In the genomic region with DNA sequence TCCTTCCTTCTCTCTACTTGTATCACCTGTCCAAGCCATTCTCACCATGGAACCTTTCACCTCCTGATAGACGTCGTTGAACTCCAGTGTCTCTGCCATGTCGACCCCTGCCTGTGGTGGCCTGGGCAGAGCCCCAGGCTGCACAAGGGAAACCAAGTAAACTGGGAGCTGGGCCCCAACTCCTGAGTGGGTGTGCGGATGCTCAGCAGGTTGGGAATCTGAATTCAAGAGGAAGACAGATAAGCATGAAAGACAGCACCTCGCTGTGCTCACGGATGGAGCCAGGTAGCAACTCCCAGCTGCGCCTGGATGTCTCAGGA, we compare ENCODE assay signal across 1 cellular context.
TF ChIP-seq lines count a peak whose summit lies in the region.

No MANE protein-coding gene starts in this region.

TF ChIP-seq in GM12878, 131 proteins besides CTCF, POLR2A, EP300 and RAD21:
- no peak for TF ChIP-seq BRCA1 (IDR thresholded peaks at IDR 0.05; ENCODE audit: low read depth, low read length)
- TF ChIP-seq NBN (IDR thresholded peaks at IDR 0.05), result no peak
- no peak; the same call in 1 of the 2 replicates for TF ChIP-seq POLR2AphosphoS2 (IDR thresholded peaks at IDR 0.05; ENCODE audit: low read depth, low read length)
- no peak for TF ChIP-seq SPI1 (IDR thresholded peaks at IDR 0.05; ENCODE audit: borderline replicate concordance, insufficient read depth, low read depth, low read length)
- no peak for TF ChIP-seq RFX5 (IDR thresholded peaks at IDR 0.05; ENCODE audit: low read depth, low read length)
- no peak for TF ChIP-seq TAF1 (IDR thresholded peaks at IDR 0.05; ENCODE audit: borderline replicate concordance, low read depth, low read length)
- TF ChIP-seq POU2F2 (IDR thresholded peaks at IDR 0.05; ENCODE audit: borderline replicate concordance, low read depth, low read length), result no peak
- TF ChIP-seq MEF2A (IDR thresholded peaks at IDR 0.05; ENCODE audit: insufficient read depth, low read depth, low read length), result no peak
- TF ChIP-seq CHD4 (IDR thresholded peaks at IDR 0.05), result no peak
- no peak for TF ChIP-seq SUPT20H (IDR thresholded peaks at IDR 0.05; ENCODE audit: borderline replicate concordance, control insufficient read depth, low read depth, low read length)
- no peak for TF ChIP-seq HDAC2 (IDR thresholded peaks at IDR 0.05)
- TF ChIP-seq RBBP5 (conservative IDR thresholded peaks at IDR 0.05), result no peak
- no peak for TF ChIP-seq NFYA (IDR thresholded peaks at IDR 0.05; ENCODE audit: borderline replicate concordance, low read depth, low read length)
- no peak for TF ChIP-seq SMAD1 (IDR thresholded peaks at IDR 0.05; ENCODE audit: low read depth, partially characterized antibody)
- no peak for TF ChIP-seq MTA2 (IDR thresholded peaks at IDR 0.05; ENCODE audit: low read depth)
- no peak for TF ChIP-seq BHLHE40 (IDR thresholded peaks at IDR 0.05; ENCODE audit: borderline replicate concordance in 1 of 2, low read depth in 2 of 2, low read length in 1 of 2)
- TF ChIP-seq NRF1 (conservative IDR thresholded peaks at IDR 0.05; ENCODE audit: low read depth, low read length), result no peak
